Comparison of ENCODE assay signal across 26 cellular contexts in the genomic region with DNA sequence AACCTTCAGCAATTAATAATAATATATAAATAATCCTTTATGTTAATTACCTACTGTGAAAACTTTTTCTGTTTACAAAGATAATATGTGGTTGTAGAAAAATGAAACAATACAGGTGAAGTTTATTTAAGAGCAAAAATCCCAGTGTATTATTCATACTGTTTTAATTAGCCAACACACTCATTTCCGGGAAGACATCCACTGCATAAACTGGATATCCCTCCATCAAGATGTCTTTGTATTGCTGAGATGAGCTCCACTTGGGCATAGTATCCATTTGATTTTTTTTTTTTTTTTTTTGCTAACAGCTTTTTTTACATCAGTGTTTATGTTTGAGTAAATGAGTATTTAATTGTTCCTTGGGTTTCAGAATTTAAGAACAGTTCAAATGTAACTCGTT.
"Had no signal": no experiment of that assay in that cellular context is flagged by ENCODE, and none has a peak within 500 bp of the region (broad histone marks: within the 10 kb centered on the region; RNA-seq: fewer than 3 reads in every experiment).

No MANE protein-coding gene starts in this region.

- DNase-seq: activated CD4-positive, alpha-beta memory T cell treated with anti-CD3 and anti-CD28 coated beads for 36 hours; activated CD4-positive, alpha-beta T cell treated with anti-CD3 and anti-CD28 coated beads, Interleukin-2, amount 10 ng/mL, durations not matched to agents 24 days and 14 days; activated CD4-positive, CD25-positive, alpha-beta regulatory T cell treated with anti-CD3 and anti-CD28 coated beads, Interleukin-2, amount 50 U/mL, for 72 hours; activated CD8-positive, alpha-beta memory T cell treated with anti-CD3 and anti-CD28 coated beads, Interleukin-2, amount 50 U/mL, for 4 hours; activated effector memory CD4-positive, alpha-beta T cell treated with anti-CD3 and anti-CD28 coated beads, Interleukin-2, amount 50 U/mL, for 16 hours; activated naive CD4-positive, alpha-beta T cell treated with anti-CD3 and anti-CD28 coated beads, Interleukin-2, amount 10 ng/mL, durations not matched to agents 7 days and 5 days; activated T-cell treated with anti-CD3 and anti-CD28 coated beads, Interleukin-2, amount 50 U/mL, for 1 hour; amygdala; caudate nucleus; cortex of kidney; effector memory CD8-positive, alpha-beta T cell; islet precursor cell; left ventricle myocardium inferior; mucosa of descending colon; stimulated activated CD4-positive, alpha-beta T cell treated with anti-CD3 and anti-CD28 coated beads, Interleukin-1b, Interleukin-23, amount 100 ng/mL, for 48 hours; stimulated activated naive CD4-positive, alpha-beta T cell; tibial artery; upper lobe of right lung had no signal

- H3K4me3 Mint-ChIP-seq: activated CD4-positive, alpha-beta memory T cell treated with anti-CD3 and anti-CD28 coated beads for 36 hours; activated naive CD4-positive, alpha-beta T cell treated with anti-CD3 and anti-CD28 coated beads, Interleukin-2, amount 10 ng/mL, durations not matched to agents 7 days and 5 days; effector memory CD8-positive, alpha-beta T cell; natural killer cell treated with Interleukin-12 subunit alpha and Interleukin-12 subunit beta and Interleukin-15 and Interleukin-18, amount 100 ng/mL, for 72 hours had no signal

- H3K4me2 ChIP-seq: hepatocyte, smooth muscle cell had no signal

- H3K27ac Mint-ChIP-seq: activated CD4-positive, alpha-beta memory T cell treated with anti-CD3 and anti-CD28 coated beads for 36 hours; activated CD4-positive, alpha-beta T cell treated with anti-CD3 and anti-CD28 coated beads, Interleukin-2, amount 10 ng/mL, durations not matched to agents 24 days and 14 days; activated naive CD4-positive, alpha-beta T cell treated with anti-CD3 and anti-CD28 coated beads, Interleukin-2, amount 10 ng/mL, durations not matched to agents 7 days and 5 days; effector memory CD8-positive, alpha-beta T cell had no signal

- H3K27me3 ChIP-seq: gastroesophageal sphincter, hepatocyte, right atrium auricular region, suprapubic skin, tibial artery, upper lobe of right lung had no signal

- ATAC-seq: effector memory CD8-positive, alpha-beta T cell; gastroesophageal sphincter; mucosa of descending colon; natural killer cell treated with Interleukin-12 subunit alpha and Interleukin-12 subunit beta and Interleukin-15 and Interleukin-18, amount 100 ng/mL, for 72 hours; upper lobe of right lung had no signal

- H3K27me3 Mint-ChIP-seq: activated CD4-positive, alpha-beta memory T cell treated with anti-CD3 and anti-CD28 coated beads for 36 hours; activated CD4-positive, alpha-beta T cell treated with anti-CD3 and anti-CD28 coated beads, Interleukin-2, amount 10 ng/mL, durations not matched to agents 24 days and 14 days; activated naive CD4-positive, alpha-beta T cell treated with anti-CD3 and anti-CD28 coated beads, Interleukin-2, amount 10 ng/mL, durations not matched to agents 7 days and 5 days; effector memory CD8-positive, alpha-beta T cell; natural killer cell treated with Interleukin-12 subunit alpha and Interleukin-12 subunit beta and Interleukin-15 and Interleukin-18, amount 100 ng/mL, for 72 hours had no signal

- H3K4me3 ChIP-seq: gastroesophageal sphincter, hepatocyte, left ventricle myocardium inferior, lung, mucosa of descending colon, right atrium auricular region, smooth muscle cell, suprapubic skin, tibial artery, upper lobe of right lung had no signal

- H2AFZ ChIP-seq: hepatocyte had no signal

- H3K27ac ChIP-seq: hepatocyte, left ventricle myocardium inferior, right atrium auricular region, suprapubic skin had no signal

- H3K4me1 ChIP-seq: left ventricle myocardium inferior, right atrium auricular region, suprapubic skin had no signal

- H3K9me3 Mint-ChIP-seq: activated CD4-positive, alpha-beta memory T cell treated with anti-CD3 and anti-CD28 coated beads for 36 hours; activated CD4-positive, alpha-beta T cell treated with anti-CD3 and anti-CD28 coated beads, Interleukin-2, amount 10 ng/mL, durations not matched to agents 24 days and 14 days; activated naive CD4-positive, alpha-beta T cell treated with anti-CD3 and anti-CD28 coated beads, Interleukin-2, amount 10 ng/mL, durations not matched to agents 7 days and 5 days; activated T-helper 1 cell treated with anti-CD3 and anti-CD28 coated beads, Interleukin-12 subunit alpha, Interleukin-12 subunit beta, Interleukin-2, Interleukin-4 antibody, amounts not matched to agents 30 ng/mL and 10 ng/mL and 1 ng/mL, durations not matched to agents 14 hours and 24 hours and 36 hours; effector memory CD8-positive, alpha-beta T cell; natural killer cell treated with Interleukin-12 subunit alpha and Interleukin-12 subunit beta and Interleukin-15 and Interleukin-18, amount 100 ng/mL, for 72 hours had no signal

- H3K9me3 ChIP-seq: gastroesophageal sphincter, left ventricle myocardium inferior, mucosa of descending colon, right atrium auricular region, suprapubic skin, tibial artery, upper lobe of right lung had no signal
